ENCODE assay signal across 1 cellular context in the genomic region with DNA sequence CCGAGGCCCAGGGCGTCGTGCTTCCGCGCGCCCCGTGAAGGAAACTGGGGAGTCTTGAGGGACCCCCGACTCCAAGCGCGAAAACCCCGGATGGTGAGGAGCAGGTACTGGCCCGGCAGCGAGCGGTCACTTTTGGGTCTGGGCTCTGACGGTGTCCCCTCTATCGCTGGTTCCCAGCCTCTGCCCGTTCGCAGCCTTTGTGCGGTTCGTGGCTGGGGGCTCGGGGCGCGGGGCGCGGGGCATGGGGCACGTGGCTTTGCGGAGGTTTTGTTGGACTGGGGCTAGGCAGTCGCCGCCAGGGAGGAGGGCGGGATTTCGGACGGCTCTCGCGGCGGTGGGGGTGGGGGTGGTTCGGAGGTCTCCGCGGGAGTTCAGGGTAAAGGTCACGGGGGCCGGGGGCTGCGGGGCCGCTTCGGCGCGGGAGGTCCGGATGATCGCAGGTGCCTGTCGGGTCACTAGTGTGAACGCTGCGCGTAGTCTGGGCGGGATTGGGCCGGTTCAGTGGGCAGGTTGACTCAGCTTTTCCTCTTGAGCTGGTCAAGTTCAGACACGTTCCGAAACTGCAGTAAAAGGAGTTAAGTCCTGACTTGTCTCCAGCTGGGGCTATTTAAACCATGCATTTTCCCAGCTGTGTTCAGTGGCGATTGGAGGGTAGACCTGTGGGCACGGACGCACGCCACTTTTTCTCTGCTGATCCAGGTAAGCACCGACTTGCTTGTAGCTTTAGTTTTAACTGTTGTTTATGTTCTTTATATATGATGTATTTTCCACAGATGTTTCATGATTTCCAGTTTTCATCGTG.
TF ChIP-seq lines count a peak whose summit lies in the region.

No MANE protein-coding gene starts in this region.

TF ChIP-seq in HepG2, 621 proteins besides CTCF, POLR2A, EP300 and RAD21 (continues in another document):
- TF ChIP-seq CENPX (CRISPR knock-in tag; IDR thresholded peaks at IDR 0.05) (no peak), ZNF329 (CRISPR knock-in tag; IDR thresholded peaks at IDR 0.05; ENCODE audit: low read depth) (0 out of 2 replicates have a peak, but pooled peaks have one; percentile 7), ZNF343 (CRISPR knock-in tag; IDR thresholded peaks at IDR 0.05) (peak; percentile 9; the same call in 1 of the 2 replicates), SOX6 (IDR thresholded peaks at IDR 0.05) (no peak), SOX6 (CRISPR knock-in tag; IDR thresholded peaks at IDR 0.05) (peak; percentile 78), RBFOX2 (IDR thresholded peaks at IDR 0.05; ENCODE audit: low read depth, low read length) (peak; percentile 94), ZNF550 (CRISPR knock-in tag; IDR thresholded peaks at IDR 0.05; ENCODE audit: borderline replicate concordance) (0 out of 2 replicates have a peak, but pooled peaks have one; percentile 34), MYNN (CRISPR knock-in tag; IDR thresholded peaks at IDR 0.05; ENCODE audit: low read depth) (no peak), CEBPB (IDR thresholded peaks at IDR 0.05; ENCODE audit: borderline replicate concordance, low read depth, low read length) (no peak), CREM (IDR thresholded peaks at IDR 0.05) (peak; percentile 64; the same call in 1 of the 2 replicates), CREM (CRISPR knock-in tag; IDR thresholded peaks at IDR 0.05) (no peak), TBX2 (CRISPR knock-in tag; IDR thresholded peaks at IDR 0.05; ENCODE audit: borderline replicate concordance) (peak; percentile 78), ZNF660 (CRISPR knock-in tag; IDR thresholded peaks at IDR 0.05; ENCODE audit: borderline replicate concordance, low read depth) (no peak), DMAP1 (CRISPR knock-in tag; IDR thresholded peaks at IDR 0.05) (no peak; the same call in 1 of the 2 replicates), ZNF251 (CRISPR knock-in tag; IDR thresholded peaks at IDR 0.05) (no peak), ZNF143 (CRISPR knock-in tag; IDR thresholded peaks at IDR 0.05) (no peak), MED1 (CRISPR knock-in tag; IDR thresholded peaks at IDR 0.05) (peak; percentile 92), POLR2AphosphoS5 (IDR thresholded peaks at IDR 0.05; ENCODE audit: low read depth, low read length) (peak; percentile 95), ZNF296 (CRISPR knock-in tag; conservative IDR thresholded peaks at IDR 0.05) (no peak)
- TF ChIP-seq, protein P1, sequence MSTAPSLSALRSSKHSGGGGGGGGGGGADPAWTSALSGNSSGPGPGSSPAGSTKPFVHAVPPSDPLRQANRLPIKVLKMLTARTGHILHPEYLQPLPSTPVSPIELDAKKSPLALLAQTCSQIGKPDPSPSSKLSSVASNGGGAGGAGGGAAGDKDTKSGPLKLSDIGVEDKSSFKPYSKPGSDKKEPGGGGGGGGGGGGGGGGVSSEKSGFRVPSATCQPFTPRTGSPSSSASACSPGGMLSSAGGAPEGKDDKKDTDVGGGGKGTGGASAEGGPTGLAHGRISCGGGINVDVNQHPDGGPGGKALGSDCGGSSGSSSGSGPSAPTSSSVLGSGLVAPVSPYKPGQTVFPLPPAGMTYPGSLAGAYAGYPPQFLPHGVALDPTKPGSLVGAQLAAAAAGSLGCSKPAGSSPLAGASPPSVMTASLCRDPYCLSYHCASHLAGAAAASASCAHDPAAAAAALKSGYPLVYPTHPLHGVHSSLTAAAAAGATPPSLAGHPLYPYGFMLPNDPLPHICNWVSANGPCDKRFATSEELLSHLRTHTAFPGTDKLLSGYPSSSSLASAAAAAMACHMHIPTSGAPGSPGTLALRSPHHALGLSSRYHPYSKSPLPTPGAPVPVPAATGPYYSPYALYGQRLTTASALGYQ (CRISPR knock-in tag; IDR thresholded peaks at IDR 0.05), result peak; percentile 60
- TF ChIP-seq, protein P2, sequence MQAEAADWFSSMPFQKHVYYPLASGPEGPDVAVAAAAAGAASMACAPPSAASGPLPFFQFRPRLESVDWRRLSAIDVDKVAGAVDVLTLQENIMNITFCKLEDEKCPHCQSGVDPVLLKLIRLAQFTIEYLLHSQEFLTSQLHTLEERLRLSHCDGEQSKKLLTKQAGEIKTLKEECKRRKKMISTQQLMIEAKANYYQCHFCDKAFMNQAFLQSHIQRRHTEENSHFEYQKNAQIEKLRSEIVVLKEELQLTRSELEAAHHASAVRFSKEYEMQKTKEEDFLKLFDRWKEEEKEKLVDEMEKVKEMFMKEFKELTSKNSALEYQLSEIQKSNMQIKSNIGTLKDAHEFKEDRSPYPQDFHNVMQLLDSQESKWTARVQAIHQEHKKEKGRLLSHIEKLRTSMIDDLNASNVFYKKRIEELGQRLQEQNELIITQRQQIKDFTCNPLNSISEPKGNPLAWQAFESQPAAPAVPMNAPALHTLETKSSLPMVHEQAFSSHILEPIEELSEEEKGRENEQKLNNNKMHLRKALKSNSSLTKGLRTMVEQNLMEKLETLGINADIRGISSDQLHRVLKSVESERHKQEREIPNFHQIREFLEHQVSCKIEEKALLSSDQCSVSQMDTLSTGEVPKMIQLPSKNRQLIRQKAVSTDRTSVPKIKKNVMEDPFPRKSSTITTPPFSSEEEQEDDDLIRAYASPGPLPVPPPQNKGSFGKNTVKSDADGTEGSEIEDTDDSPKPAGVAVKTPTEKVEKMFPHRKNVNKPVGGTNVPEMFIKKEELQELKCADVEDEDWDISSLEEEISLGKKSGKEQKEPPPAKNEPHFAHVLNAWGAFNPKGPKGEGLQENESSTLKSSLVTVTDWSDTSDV (CRISPR knock-in tag; IDR thresholded peaks at IDR 0.05), result no peak
- TF ChIP-seq, protein P3, sequence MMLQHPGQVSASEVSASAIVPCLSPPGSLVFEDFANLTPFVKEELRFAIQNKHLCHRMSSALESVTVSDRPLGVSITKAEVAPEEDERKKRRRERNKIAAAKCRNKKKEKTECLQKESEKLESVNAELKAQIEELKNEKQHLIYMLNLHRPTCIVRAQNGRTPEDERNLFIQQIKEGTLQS (CRISPR knock-in tag; IDR thresholded peaks at IDR 0.05), result 0 out of 2 replicates have a peak, but pooled peaks have one; percentile 48
- TF ChIP-seq, protein P4, sequence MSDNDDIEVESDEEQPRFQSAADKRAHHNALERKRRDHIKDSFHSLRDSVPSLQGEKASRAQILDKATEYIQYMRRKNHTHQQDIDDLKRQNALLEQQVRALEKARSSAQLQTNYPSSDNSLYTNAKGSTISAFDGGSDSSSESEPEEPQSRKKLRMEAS (IDR thresholded peaks at IDR 0.05), result peak; percentile 67; the same call in 1 of the 2 replicates
- TF ChIP-seq, protein P5, sequence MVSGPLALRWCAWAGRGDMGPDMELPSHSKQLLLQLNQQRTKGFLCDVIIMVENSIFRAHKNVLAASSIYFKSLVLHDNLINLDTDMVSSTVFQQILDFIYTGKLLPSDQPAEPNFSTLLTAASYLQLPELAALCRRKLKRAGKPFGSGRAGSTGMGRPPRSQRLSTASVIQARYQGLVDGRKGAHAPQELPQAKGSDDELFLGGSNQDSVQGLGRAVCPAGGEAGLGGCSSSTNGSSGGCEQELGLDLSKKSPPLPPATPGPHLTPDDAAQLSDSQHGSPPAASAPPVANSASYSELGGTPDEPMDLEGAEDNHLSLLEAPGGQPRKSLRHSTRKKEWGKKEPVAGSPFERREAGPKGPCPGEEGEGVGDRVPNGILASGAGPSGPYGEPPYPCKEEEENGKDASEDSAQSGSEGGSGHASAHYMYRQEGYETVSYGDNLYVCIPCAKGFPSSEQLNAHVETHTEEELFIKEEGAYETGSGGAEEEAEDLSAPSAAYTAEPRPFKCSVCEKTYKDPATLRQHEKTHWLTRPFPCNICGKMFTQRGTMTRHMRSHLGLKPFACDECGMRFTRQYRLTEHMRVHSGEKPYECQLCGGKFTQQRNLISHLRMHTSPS (CRISPR knock-in tag; IDR thresholded peaks at IDR 0.05; ENCODE audit: low read depth), result peak; percentile 41; the same call in 1 of the 2 replicates
- TF ChIP-seq, protein P6, sequence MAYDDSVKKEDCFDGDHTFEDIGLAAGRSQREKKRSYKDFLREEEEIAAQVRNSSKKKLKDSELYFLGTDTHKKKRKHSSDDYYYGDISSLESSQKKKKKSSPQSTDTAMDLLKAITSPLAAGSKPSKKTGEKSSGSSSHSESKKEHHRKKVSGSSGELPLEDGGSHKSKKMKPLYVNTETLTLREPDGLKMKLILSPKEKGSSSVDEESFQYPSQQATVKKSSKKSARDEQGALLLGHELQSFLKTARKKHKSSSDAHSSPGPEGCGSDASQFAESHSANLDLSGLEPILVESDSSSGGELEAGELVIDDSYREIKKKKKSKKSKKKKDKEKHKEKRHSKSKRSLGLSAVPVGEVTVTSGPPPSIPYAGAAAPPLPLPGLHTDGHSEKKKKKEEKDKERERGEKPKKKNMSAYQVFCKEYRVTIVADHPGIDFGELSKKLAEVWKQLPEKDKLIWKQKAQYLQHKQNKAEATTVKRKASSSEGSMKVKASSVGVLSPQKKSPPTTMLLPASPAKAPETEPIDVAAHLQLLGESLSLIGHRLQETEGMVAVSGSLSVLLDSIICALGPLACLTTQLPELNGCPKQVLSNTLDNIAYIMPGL (CRISPR knock-in tag; IDR thresholded peaks at IDR 0.05; ENCODE audit: borderline replicate concordance in 1 of 2, low read depth in 1 of 2), result no peak; a peak in 1 of 4 replicates
- TF ChIP-seq, protein P7, sequence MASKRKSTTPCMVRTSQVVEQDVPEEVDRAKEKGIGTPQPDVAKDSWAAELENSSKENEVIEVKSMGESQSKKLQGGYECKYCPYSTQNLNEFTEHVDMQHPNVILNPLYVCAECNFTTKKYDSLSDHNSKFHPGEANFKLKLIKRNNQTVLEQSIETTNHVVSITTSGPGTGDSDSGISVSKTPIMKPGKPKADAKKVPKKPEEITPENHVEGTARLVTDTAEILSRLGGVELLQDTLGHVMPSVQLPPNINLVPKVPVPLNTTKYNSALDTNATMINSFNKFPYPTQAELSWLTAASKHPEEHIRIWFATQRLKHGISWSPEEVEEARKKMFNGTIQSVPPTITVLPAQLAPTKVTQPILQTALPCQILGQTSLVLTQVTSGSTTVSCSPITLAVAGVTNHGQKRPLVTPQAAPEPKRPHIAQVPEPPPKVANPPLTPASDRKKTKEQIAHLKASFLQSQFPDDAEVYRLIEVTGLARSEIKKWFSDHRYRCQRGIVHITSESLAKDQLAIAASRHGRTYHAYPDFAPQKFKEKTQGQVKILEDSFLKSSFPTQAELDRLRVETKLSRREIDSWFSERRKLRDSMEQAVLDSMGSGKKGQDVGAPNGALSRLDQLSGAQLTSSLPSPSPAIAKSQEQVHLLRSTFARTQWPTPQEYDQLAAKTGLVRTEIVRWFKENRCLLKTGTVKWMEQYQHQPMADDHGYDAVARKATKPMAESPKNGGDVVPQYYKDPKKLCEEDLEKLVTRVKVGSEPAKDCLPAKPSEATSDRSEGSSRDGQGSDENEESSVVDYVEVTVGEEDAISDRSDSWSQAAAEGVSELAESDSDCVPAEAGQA (IDR thresholded peaks at IDR 0.05; ENCODE audit: low read depth), result no peak; the same call in 1 of the 2 replicates
- TF ChIP-seq, protein P7 (CRISPR knock-in tag; IDR thresholded peaks at IDR 0.05; ENCODE audit: borderline replicate concordance), result no peak
- TF ChIP-seq, protein P8, sequence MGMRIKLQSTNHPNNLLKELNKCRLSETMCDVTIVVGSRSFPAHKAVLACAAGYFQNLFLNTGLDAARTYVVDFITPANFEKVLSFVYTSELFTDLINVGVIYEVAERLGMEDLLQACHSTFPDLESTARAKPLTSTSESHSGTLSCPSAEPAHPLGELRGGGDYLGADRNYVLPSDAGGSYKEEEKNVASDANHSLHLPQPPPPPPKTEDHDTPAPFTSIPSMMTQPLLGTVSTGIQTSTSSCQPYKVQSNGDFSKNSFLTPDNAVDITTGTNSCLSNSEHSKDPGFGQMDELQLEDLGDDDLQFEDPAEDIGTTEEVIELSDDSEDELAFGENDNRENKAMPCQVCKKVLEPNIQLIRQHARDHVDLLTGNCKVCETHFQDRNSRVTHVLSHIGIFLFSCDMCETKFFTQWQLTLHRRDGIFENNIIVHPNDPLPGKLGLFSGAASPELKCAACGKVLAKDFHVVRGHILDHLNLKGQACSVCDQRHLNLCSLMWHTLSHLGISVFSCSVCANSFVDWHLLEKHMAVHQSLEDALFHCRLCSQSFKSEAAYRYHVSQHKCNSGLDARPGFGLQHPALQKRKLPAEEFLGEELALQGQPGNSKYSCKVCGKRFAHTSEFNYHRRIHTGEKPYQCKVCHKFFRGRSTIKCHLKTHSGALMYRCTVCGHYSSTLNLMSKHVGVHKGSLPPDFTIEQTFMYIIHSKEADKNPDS (CRISPR knock-in tag; IDR thresholded peaks at IDR 0.05), result no peak
- TF ChIP-seq, protein P9, sequence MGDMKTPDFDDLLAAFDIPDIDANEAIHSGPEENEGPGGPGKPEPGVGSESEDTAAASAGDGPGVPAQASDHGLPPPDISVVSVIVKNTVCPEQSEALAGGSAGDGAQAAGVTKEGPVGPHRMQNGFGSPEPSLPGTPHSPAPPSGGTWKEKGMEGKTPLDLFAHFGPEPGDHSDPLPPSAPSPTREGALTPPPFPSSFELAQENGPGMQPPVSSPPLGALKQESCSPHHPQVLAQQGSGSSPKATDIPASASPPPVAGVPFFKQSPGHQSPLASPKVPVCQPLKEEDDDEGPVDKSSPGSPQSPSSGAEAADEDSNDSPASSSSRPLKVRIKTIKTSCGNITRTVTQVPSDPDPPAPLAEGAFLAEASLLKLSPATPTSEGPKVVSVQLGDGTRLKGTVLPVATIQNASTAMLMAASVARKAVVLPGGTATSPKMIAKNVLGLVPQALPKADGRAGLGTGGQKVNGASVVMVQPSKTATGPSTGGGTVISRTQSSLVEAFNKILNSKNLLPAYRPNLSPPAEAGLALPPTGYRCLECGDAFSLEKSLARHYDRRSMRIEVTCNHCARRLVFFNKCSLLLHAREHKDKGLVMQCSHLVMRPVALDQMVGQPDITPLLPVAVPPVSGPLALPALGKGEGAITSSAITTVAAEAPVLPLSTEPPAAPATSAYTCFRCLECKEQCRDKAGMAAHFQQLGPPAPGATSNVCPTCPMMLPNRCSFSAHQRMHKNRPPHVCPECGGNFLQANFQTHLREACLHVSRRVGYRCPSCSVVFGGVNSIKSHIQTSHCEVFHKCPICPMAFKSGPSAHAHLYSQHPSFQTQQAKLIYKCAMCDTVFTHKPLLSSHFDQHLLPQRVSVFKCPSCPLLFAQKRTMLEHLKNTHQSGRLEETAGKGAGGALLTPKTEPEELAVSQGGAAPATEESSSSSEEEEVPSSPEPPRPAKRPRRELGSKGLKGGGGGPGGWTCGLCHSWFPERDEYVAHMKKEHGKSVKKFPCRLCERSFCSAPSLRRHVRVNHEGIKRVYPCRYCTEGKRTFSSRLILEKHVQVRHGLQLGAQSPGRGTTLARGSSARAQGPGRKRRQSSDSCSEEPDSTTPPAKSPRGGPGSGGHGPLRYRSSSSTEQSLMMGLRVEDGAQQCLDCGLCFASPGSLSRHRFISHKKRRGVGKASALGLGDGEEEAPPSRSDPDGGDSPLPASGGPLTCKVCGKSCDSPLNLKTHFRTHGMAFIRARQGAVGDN (CRISPR knock-in tag; IDR thresholded peaks at IDR 0.05), result peak; percentile 90
